Comparison of ENCODE assay signal across 1 cellular context in genomic region chr14:74348735-74349463, GRCh38.
TF ChIP-seq lines count a peak whose summit lies in the region.

No MANE protein-coding gene starts in this region.

TF ChIP-seq in K562, 482 proteins besides CTCF, POLR2A, EP300 and RAD21:
- TF ChIP-seq ZNF165 (CRISPR knock-in tag; IDR thresholded peaks at IDR 0.05; ENCODE audit: borderline replicate concordance) (no peak), ZNF140 (CRISPR knock-in tag; IDR thresholded peaks at IDR 0.05) (no peak), KAT2B (IDR thresholded peaks at IDR 0.05; ENCODE audit: low read depth, low read length) (no peak), TRIM25 (IDR thresholded peaks at IDR 0.05; ENCODE audit: borderline replicate concordance) (no peak), HES1 (IDR thresholded peaks at IDR 0.05; ENCODE audit: low read depth) (no peak), ZNF57 (CRISPR knock-in tag; IDR thresholded peaks at IDR 0.05) (no peak), CREBBP (IDR thresholded peaks at IDR 0.05; ENCODE audit: low read depth, low read length) (no peak), TCF3 (CRISPR knock-in tag; IDR thresholded peaks at IDR 0.05) (no peak), ZSCAN32 (CRISPR knock-in tag; IDR thresholded peaks at IDR 0.05) (no peak), MCM7 (IDR thresholded peaks at IDR 0.05) (no peak), ZMIZ1 (IDR thresholded peaks at IDR 0.05; ENCODE audit: low read depth in 2 of 2, low read length in 2 of 2) (no peak)
